Comparison of ENCODE assay signal across 8 cellular contexts in the genomic region with DNA sequence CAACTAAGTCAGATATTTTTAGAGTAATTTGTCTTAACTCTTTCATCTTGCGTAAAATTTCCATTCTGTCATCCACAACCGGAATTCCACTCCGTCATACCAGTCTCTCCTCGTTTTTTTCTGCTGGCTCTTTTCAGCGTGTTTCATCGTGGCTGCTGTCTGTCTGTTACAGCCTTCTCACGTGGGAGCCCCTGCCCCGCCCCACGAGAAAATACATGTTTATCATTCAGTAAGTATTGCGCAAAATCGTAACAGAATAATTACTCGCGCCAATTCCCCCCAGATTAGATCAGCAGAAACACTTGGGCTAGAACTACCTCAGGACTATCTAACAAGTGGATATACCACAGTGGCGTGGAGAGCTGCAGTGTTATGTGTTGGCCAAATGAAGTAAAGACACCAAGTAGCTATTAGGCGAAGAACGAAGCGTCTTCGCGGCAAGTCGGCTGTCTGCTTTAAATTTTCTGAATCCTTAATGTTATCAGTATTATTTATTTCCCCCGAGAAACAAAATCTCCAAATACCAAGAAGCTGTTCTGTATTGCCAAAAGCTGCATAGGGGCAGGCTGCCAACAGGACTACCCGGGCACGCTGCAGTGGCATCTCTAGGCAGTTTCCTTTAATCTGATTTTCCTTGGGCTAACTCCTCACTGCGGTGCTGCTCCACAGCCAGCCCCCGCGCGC. TPM values are rescaled to one million over a fixed set of nuclear protein-coding genes. Genes with fewer than 3 reads are reported as not detected.
DNase-seq lines count a peak whose midpoint lies in the region; ATAC-seq, FAIRE-seq and TF ChIP-seq lines count a peak whose summit lies in the region.

No MANE protein-coding gene starts in this region.

- ATAC-seq in GM19463 (IDR thresholded peaks at IDR 0.05; ENCODE audit: unreplicated experiment) (peak; percentile 5), HepG2 (peak; percentile 17)

- no peaks in the 10 kb centered on the region for H3K9me3 Mint-ChIP-seq in chondrocyte (ENCODE audit: low read depth)

- TF ChIP-seq EP300 in HepG2 (IDR thresholded peaks at IDR 0.05; ENCODE audit: low read depth in 2 of 2, low read length in 2 of 2) (no peak), HepG2 (CRISPR knock-in tag; IDR thresholded peaks at IDR 0.05; ENCODE audit: borderline replicate concordance) (no peak)

- in situ Hi-C loops in HepG2 (cut with HindIII; ENCODE audit: extremely low pct_ligation_motif_present, low pct_unique_long_range_greater_than_20kb), result no loop called here

- H3K4me3 ChIP-seq in KMS-11 (IDR thresholded peaks at IDR 0.05; ENCODE audit: insufficient read depth, low read depth, low read length) (no peak overlapping the region), HepG2 (replicated peaks in 1 of 3; ENCODE audit: insufficient read depth in 1 of 3, low read depth in 2 of 3, low read length in 3 of 3) (peak overlapping the region; percentile 65 to 89 (median 81))

- H3K27me3 Mint-ChIP-seq in chondrocyte (ENCODE audit: low read depth), result no peaks in the 10 kb centered on the region

- H3K9me3 ChIP-seq in HepG2 (ENCODE audit: low read length), result no peaks in the 10 kb centered on the region

- H3K9ac ChIP-seq in KMS-11 (peak overlapping the region; percentile 81; the same call in 1 of the 2 replicates), HepG2 (ENCODE audit: insufficient read depth, low read depth, low read length) (peak overlapping the region; percentile 97)

- POLR2A ChIA-PET in HepG2 (lab: Yijun Ruan, JAX), result interaction anchor here (0.8 to 2.0 kb wide), 10 partner anchors 8 to 1453 kb away, joined by 3 to 30 read pairs (median 6); a partner anchor contains a TSS

- H3K79me2 ChIP-seq in KMS-11 (ENCODE audit: insufficient read depth, low read depth), result peaks cover 31% of the 10 kb centered on the region
- H3K79me2 ChIP-seq in HepG2 (ENCODE audit: insufficient read depth, low read length), result peaks cover 34% of the 10 kb centered on the region

- intact Hi-C loops in HepG2 (cut with micrococcal nuclease; ENCODE audit: unreplicated experiment), result loop anchor here (1.0 to 10.0 kb wide), 6 partner anchors 9 to 326 kb away; no protein-coding TSS in a partner anchor

- DNase-seq in chondrocyte (ENCODE audit: low spot score) (no peak), HepG2 (ENCODE audit: low spot score) (peak; percentile 25), NCI-H187 (lab: John Stamatoyannopoulos, UW) (no peak)
- DNase-seq in stimulated activated CD4-positive, alpha-beta T cell treated with anti-CD3 and anti-CD28 coated beads, Interleukin-4, amount 100 ng/mL, for 24 hours, result peak; percentile 62

- H3K4me3 Mint-ChIP-seq in chondrocyte (ENCODE audit: unreplicated experiment), result peak overlapping the region; percentile 88

- no peaks in the 10 kb centered on the region for H3K36me3 ChIP-seq in KMS-11 (ENCODE audit: insufficient read depth)
- H3K36me3 ChIP-seq in HepG2 (replicated peaks in 1 of 2; ENCODE audit: control insufficient read depth in 1 of 2, insufficient read depth in 2 of 2, low read length in 2 of 2), result no peaks in the 10 kb centered on the region

- CTCF ChIA-PET in HepG2 (lab: Yijun Ruan, JAX; ENCODE audit: low intra/inter-chr PET ratio, low total read pairs), result no interaction called here

- WGBS in HepG2 (ENCODE audit: low lambda C conversion rate), result 1% methylated on average over 25 of the region's 27 CpGs

- no peak for TF ChIP-seq POLR2A in HepG2 (IDR thresholded peaks at IDR 0.05; ENCODE audit: insufficient read depth in 1 of 2, low read depth in 2 of 2, low read length in 2 of 2)

- H3K27ac Mint-ChIP-seq in chondrocyte (ENCODE audit: unreplicated experiment), result peak overlapping the region; percentile 89

- H3K4me2 ChIP-seq in KMS-11 (peak overlapping the region; percentile 65), HepG2 (ENCODE audit: low read depth, low read length) (peak overlapping the region; percentile 90)

- TF ChIP-seq CTCF in C4-2B (conservative IDR thresholded peaks at IDR 0.05), result no peak
- TF ChIP-seq CTCF in KMS-11 (conservative IDR thresholded peaks at IDR 0.05; ENCODE audit: low read depth, low read length), result no peak
- no peak for TF ChIP-seq CTCF in VCaP (conservative IDR thresholded peaks at IDR 0.05)
- TF ChIP-seq CTCF in chondrocyte (IDR thresholded peaks at IDR 0.05), result no peak
- no peak for TF ChIP-seq CTCF in HepG2 (CRISPR knock-in tag; IDR thresholded peaks at IDR 0.05)

- H3K4me1 Mint-ChIP-seq in chondrocyte (ENCODE audit: low read depth), result peaks cover 31% of the 10 kb centered on the region

- no peaks in the 10 kb centered on the region for H3K36me3 Mint-ChIP-seq in chondrocyte (ENCODE audit: low read depth)

- H2AFZ ChIP-seq in KMS-11 (ENCODE audit: low read depth) (peak overlapping the region; percentile 64), HepG2 (ENCODE audit: low read length) (peak overlapping the region; percentile 89)

- H4K20me1 ChIP-seq in KMS-11 (ENCODE audit: insufficient read depth), result no peaks in the 10 kb centered on the region
- no peaks in the 10 kb centered on the region for H4K20me1 ChIP-seq in HepG2 (ENCODE audit: insufficient read depth, low read length)

- FAIRE-seq in HepG2 (lab: Jason Lieb, UNC), result no peak

- H3K27ac ChIP-seq in C4-2B (peak overlapping the region; percentile 96), KMS-11 (peak overlapping the region; percentile 81), VCaP (peak overlapping the region; percentile 95), HepG2 (ENCODE audit: extremely low read length, insufficient read depth, low read length) (peak overlapping the region; percentile 18)

- H3K4me1 ChIP-seq in KMS-11 (ENCODE audit: low read depth, poor library complexity, severe bottlenecking), result peaks cover 25% of the 10 kb centered on the region
- peaks cover 54% of the 10 kb centered on the region for H3K4me1 ChIP-seq in HepG2 (ENCODE audit: insufficient read depth, low read length)

- BruUV-seq in HepG2 (replicated peaks; lab: Mats Ljungman, UMichigan), result TSS peak; percentile 88

- no peak for TF ChIP-seq RAD21 in HepG2 (CRISPR knock-in tag; IDR thresholded peaks at IDR 0.05)

- no peaks in the 10 kb centered on the region for H3K27me3 ChIP-seq in KMS-11 (ENCODE audit: insufficient read depth, low read depth)
- H3K27me3 ChIP-seq in HepG2 (ENCODE audit: control insufficient read depth in 1 of 2, insufficient read depth in 2 of 2, low read length in 2 of 2), result no peaks in the 10 kb centered on the region; a peak in 1 of 5 replicates

TF ChIP-seq in HepG2, 621 proteins besides CTCF, POLR2A, EP300 and RAD21 (continues in another document):
- no peak for TF ChIP-seq TCF12 (IDR thresholded peaks at IDR 0.05)
- no peak for TF ChIP-seq TCF12 (CRISPR knock-in tag; IDR thresholded peaks at IDR 0.05)
- TF ChIP-seq, protein P1, sequence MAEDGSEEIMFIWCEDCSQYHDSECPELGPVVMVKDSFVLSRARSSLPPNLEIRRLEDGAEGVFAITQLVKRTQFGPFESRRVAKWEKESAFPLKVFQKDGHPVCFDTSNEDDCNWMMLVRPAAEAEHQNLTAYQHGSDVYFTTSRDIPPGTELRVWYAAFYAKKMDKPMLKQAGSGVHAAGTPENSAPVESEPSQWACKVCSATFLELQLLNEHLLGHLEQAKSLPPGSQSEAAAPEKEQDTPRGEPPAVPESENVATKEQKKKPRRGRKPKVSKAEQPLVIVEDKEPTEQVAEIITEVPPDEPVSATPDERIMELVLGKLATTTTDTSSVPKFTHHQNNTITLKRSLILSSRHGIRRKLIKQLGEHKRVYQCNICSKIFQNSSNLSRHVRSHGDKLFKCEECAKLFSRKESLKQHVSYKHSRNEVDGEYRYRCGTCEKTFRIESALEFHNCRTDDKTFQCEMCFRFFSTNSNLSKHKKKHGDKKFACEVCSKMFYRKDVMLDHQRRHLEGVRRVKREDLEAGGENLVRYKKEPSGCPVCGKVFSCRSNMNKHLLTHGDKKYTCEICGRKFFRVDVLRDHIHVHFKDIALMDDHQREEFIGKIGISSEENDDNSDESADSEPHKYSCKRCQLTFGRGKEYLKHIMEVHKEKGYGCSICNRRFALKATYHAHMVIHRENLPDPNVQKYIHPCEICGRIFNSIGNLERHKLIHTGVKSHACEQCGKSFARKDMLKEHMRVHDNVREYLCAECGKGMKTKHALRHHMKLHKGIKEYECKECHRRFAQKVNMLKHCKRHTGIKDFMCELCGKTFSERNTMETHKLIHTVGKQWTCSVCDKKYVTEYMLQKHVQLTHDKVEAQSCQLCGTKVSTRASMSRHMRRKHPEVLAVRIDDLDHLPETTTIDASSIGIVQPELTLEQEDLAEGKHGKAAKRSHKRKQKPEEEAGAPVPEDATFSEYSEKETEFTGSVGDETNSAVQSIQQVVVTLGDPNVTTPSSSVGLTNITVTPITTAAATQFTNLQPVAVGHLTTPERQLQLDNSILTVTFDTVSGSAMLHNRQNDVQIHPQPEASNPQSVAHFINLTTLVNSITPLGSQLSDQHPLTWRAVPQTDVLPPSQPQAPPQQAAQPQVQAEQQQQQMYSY (CRISPR knock-in tag; IDR thresholded peaks at IDR 0.05), result peak; percentile 52; the same call in 1 of the 2 replicates
- no peak for TF ChIP-seq ZNF460 (CRISPR knock-in tag; IDR thresholded peaks at IDR 0.05; ENCODE audit: borderline replicate concordance)
- TF ChIP-seq TP53 (CRISPR knock-in tag; conservative IDR thresholded peaks at IDR 0.05), result no peak

RNA-seq across cellular contexts. Expression of a gene that starts 0.6 kb away (rescaled TPM):
- total RNA-seq in chondrocyte (26.2 to 51.1 TPM (median 28.7 TPM) in 3 replicates), HepG2 (2016; rRNA removed; fragmentation: Illumina TruSeq; extraction: Trizol) (31.1 and 52.7 TPM in 2 replicates)
- 26.3 and 27.6 TPM in 2 replicates for total RNA-seq in HepG2 (2016; cell fraction: cytosol; rRNA removed; fragmentation: Illumina TruSeq; extraction: Trizol; ENCODE audit: low read depth)
- total RNA-seq in HepG2 (2016; cell fraction: insoluble cytoplasmic fraction; rRNA removed; fragmentation: Illumina TruSeq; extraction: Trizol), result 29.2 and 47.9 TPM in 2 replicates
- total RNA-seq in HepG2 (2016; cell fraction: membrane; rRNA removed; fragmentation: Illumina TruSeq; extraction: Trizol), result 25.4 and 36.7 TPM in 2 replicates
- total RNA-seq in HepG2 (2016; cell fraction: nucleus; rRNA removed; fragmentation: Illumina TruSeq; extraction: Trizol), result 37.8 and 42.8 TPM in 2 replicates
- 14.6 and 18.0 TPM in 2 replicates for polyA plus RNA-seq in HepG2 (2011; rRNA removed)
- 11.3 and 11.6 TPM in 2 replicates for polyA plus RNA-seq in HepG2 (2011; cell fraction: cytosol; rRNA removed)
- 19.6 and 24.6 TPM in 2 replicates for polyA plus RNA-seq in HepG2 (2011; cell fraction: nucleus; rRNA removed)
- 9.1 and 11.1 TPM in 2 replicates for polyA plus RNA-seq in HepG2 (2012)
- polyA plus RNA-seq in HepG2 (2016; cell fraction: cytosol; fragmentation: Illumina TruSeq; extraction: Trizol; ENCODE audit: low read depth), result 0.66 and 0.68 TPM in 2 replicates
- polyA plus RNA-seq in HepG2 (2016; cell fraction: insoluble cytoplasmic fraction; fragmentation: Illumina TruSeq; extraction: Trizol; ENCODE audit: low read depth), result 20.9 and 21.6 TPM in 2 replicates
- 2.1 and 2.2 TPM in 2 replicates for polyA plus RNA-seq in HepG2 (2016; cell fraction: membrane; fragmentation: Illumina TruSeq; extraction: Trizol; ENCODE audit: low read depth)
- polyA plus RNA-seq in HepG2 (2016; cell fraction: nucleus; fragmentation: Illumina TruSeq; extraction: Trizol; ENCODE audit: insufficient read depth, low read depth), result 12.2 and 12.4 TPM in 2 replicates
- 107 and 126 TPM in 2 replicates for polyA minus RNA-seq in HepG2 (2011; rRNA and poly(A)+ RNA removed; ENCODE audit: low replicate concordance)
- polyA minus RNA-seq in HepG2 (2011; cell fraction: cytosol; rRNA and poly(A)+ RNA removed), result 46.4 and 48.7 TPM in 2 replicates
- 77.1 and 88.3 TPM in 2 replicates for polyA minus RNA-seq in HepG2 (2011; cell fraction: nucleus; rRNA and poly(A)+ RNA removed)

Comparison
In these comparisons a context has a peak if more than half of its experiments do, and no peak if none do; other contexts are left out.
1. H3K27ac ChIP-seq: peak in every context shown above with its lines; median percentile 96 in C4-2B; 95 in VCaP; 81 in KMS-11; 18 in HepG2.
2. DNase-seq: peak in HepG2 (single experiment) and stimulated activated CD4-positive, alpha-beta T cell treated with anti-CD3 and anti-CD28 coated beads, Interleukin-4, amount 100 ng/mL, for 24 hours (single experiment); none in chondrocyte (single experiment) and NCI-H187 (0 of 2).